In the genomic region with DNA sequence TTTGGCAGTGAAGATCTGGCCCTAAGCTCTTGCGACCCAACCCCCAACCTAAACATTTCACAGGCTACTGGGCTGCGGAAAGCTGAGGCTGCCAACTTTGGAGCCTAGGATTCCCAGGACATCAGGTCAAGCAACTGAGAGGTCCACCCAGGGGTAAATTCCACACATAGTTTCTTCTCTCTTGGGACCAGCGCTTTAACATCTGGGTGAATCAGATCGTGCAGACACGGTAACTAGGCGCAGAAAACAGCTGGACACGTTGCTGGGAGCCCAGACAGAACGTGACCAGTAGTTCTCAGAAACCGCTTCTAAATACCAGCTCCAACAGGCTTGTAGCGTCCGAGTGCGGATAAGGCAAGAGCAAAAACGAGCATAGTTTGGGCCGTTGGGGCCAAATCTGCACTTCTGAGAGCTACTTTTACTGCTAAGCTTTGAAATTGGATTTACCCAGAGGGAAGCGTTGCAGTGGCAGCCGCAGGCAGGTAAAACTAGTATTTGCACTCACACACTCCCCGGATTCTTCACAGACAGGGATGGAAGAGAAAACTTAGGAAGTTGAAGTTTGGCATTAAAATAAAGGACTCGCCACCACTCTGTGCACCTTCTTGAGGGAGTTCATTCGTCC, we compare ENCODE assay signal across 8 cellular contexts. TPM values are rescaled to one million over a fixed set of nuclear protein-coding genes. Genes with fewer than 3 reads are reported as not detected.
DNase-seq lines count a peak whose midpoint lies in the region; ATAC-seq and TF ChIP-seq lines count a peak whose summit lies in the region.

No MANE protein-coding gene starts in this region.

- H3K4me1 ChIP-seq in CD4-positive, CD25-positive, alpha-beta regulatory T cell (ENCODE audit: control insufficient read depth, insufficient read depth, low read length, poor library complexity, severe bottlenecking) = peaks cover 41% of the 10 kb centered on the region
- peaks cover 60 to 98% (median 91%) of the 10 kb centered on the region in 4 donors for H3K4me1 ChIP-seq in esophagus muscularis mucosa

- H3K4me1 Mint-ChIP-seq in CD4-positive, CD25-positive, alpha-beta regulatory T cell = peaks cover 26 to 60% (median 36%) of the 10 kb centered on the region in 4 donors
- H3K4me1 Mint-ChIP-seq in T-cell (peaks cover 58 to 68% (median 68%) of the 10 kb centered on the region in 3 donors), naive B cell (peaks cover 27 to 46% (median 45%) of the 10 kb centered on the region in 3 donors)

- intact Hi-C loops in esophagus muscularis mucosa (cut with DNase I) = loop anchor here (10.0 kb wide), 2 partner anchors 45 to 95 kb away; no protein-coding TSS in a partner anchor

- peak overlapping the region; percentile 96 to 98 (median 98) for H3K4me3 Mint-ChIP-seq in CD4-positive, CD25-positive, alpha-beta regulatory T cell
- H3K4me3 Mint-ChIP-seq in T-cell (peak overlapping the region; percentile 95 to 99 (median 98)), naive B cell (peak overlapping the region; percentile 91 to 99 (median 97))

- H3K27me3 Mint-ChIP-seq in CD4-positive, CD25-positive, alpha-beta regulatory T cell = peaks cover 12% of the 10 kb centered on the region
- H3K27me3 Mint-ChIP-seq in T-cell (no peaks in the 10 kb centered on the region), naive B cell (no peaks in the 10 kb centered on the region)

- peak overlapping the region; percentile 79 for H3K27ac ChIP-seq in CD4-positive, CD25-positive, alpha-beta regulatory T cell (ENCODE audit: insufficient read depth, low read length, poor library complexity, severe bottlenecking)
- peak overlapping the region; percentile 91 to 94 (median 93) for H3K27ac ChIP-seq in esophagus muscularis mucosa (replicated peaks in 1 of 4)

- TF ChIP-seq EP300 in esophagus muscularis mucosa (IDR thresholded peaks at IDR 0.05) = no peak

- no peaks in the 10 kb centered on the region for H3K27me3 ChIP-seq in CD4-positive, CD25-positive, alpha-beta regulatory T cell (ENCODE audit: control insufficient read depth, insufficient read depth, low read length)
- H3K27me3 ChIP-seq in esophagus muscularis mucosa = no peaks in the 10 kb centered on the region

- TF ChIP-seq CTCF in esophagus muscularis mucosa (IDR thresholded peaks at IDR 0.05) = no peak

- CTCF ChIA-PET in T-cell (lab: Charles Lee) = interaction anchor here (0.6 to 1.8 kb wide), 17 partner anchors 9 to 1836 kb away, joined by 3 to 13 read pairs (median 4); partner anchors contain the start of genes ITGA1 (in 2 of the 2), PELO (in 2 of the 2) and MOCS2 (in 1 of the 2)

- no peak for TF ChIP-seq POLR2A in esophagus muscularis mucosa (IDR thresholded peaks at IDR 0.05; ENCODE audit: low read depth)

- H3K27ac Mint-ChIP-seq in CD4-positive, CD25-positive, alpha-beta regulatory T cell = peak overlapping the region; percentile 90 to 96 (median 96)
- peak overlapping the region; percentile 88 to 93 for H3K27ac Mint-ChIP-seq in T-cell
- peak overlapping the region; percentile 78 to 96 (median 92) for H3K27ac Mint-ChIP-seq in naive B cell

- H3K9me3 Mint-ChIP-seq in CD4-positive, CD25-positive, alpha-beta regulatory T cell = no peaks in the 10 kb centered on the region
- H3K9me3 Mint-ChIP-seq in T-cell (no peaks in the 10 kb centered on the region), naive B cell (no peaks in the 10 kb centered on the region)

- H3K36me3 Mint-ChIP-seq in CD4-positive, CD25-positive, alpha-beta regulatory T cell = no peaks in the 10 kb centered on the region
- H3K36me3 Mint-ChIP-seq in T-cell = peaks cover 12% of the 10 kb centered on the region
- no peaks in the 10 kb centered on the region for H3K36me3 Mint-ChIP-seq in naive B cell

- POLR2A ChIA-PET in T-cell (lab: Charles Lee) = interaction anchor here (0.5 to 1.4 kb wide), 10 partner anchors 9 to 209 kb away, joined by 3 to 5 read pairs (median 3); partner anchors contain the start of genes ITGA1 (in 1 of the 2) and PELO (in 1 of the 2)

- H3K4me3 ChIP-seq in CD4-positive, CD25-positive, alpha-beta regulatory T cell (ENCODE audit: low read depth, low read length) = peak overlapping the region; percentile 97
- H3K4me3 ChIP-seq in esophagus muscularis mucosa = peak overlapping the region; percentile 58 to 64 (median 64)

- H3K36me3 ChIP-seq in CD4-positive, CD25-positive, alpha-beta regulatory T cell (ENCODE audit: control insufficient read depth, insufficient read depth, low read length) = no peaks in the 10 kb centered on the region
- H3K36me3 ChIP-seq in esophagus muscularis mucosa = peaks cover 0 to 10% (median 5%) of the 10 kb centered on the region in 4 donors

- no peak for DNase-seq in CD4-positive, CD25-positive, alpha-beta regulatory T cell
- DNase-seq in T-cell = peak in 2 of 34 experiments; percentile 0 to 3
- no peak for DNase-seq in esophagus muscularis mucosa (ENCODE audit: extremely low spot score)
- DNase-seq in naive B cell = no peak
- DNase-seq in stimulated activated CD4-positive, alpha-beta T cell treated with anti-CD3 and anti-CD28 coated beads, Interleukin-4, amount 100 ng/mL, for 1 hour = no peak
- no peak for DNase-seq in stimulated activated CD4-positive, alpha-beta T cell treated with anti-CD3 and anti-CD28 coated beads, Interleukin-12 subunit alpha, Interleukin-12 subunit beta, amount 100 ng/mL, for 4 hours

- 1% methylated on average over 18 of the region's 19 CpGs for WGBS in esophagus muscularis mucosa

- peak; percentile 28 to 36 for ATAC-seq in CD4-positive, CD25-positive, alpha-beta regulatory T cell (ENCODE audit: low read depth in 2 of 2)
- ATAC-seq in GM19035 (IDR thresholded peaks at IDR 0.05; ENCODE audit: unreplicated experiment) = peak; percentile 32
- peak; percentile 39 for ATAC-seq in HG03159 (IDR thresholded peaks at IDR 0.05; ENCODE audit: unreplicated experiment)
- peak; percentile 41 to 49 (median 48) for ATAC-seq in T-cell (replicated peaks in 1 of 4)
- peak; percentile 18 to 26 for ATAC-seq in naive B cell (ENCODE audit: low read depth in 2 of 2)

- H3K9me3 ChIP-seq in CD4-positive, CD25-positive, alpha-beta regulatory T cell (ENCODE audit: control insufficient read depth in 2 of 2, low read length in 2 of 2) = no peaks in the 10 kb centered on the region
- H3K9me3 ChIP-seq in esophagus muscularis mucosa = no peaks in the 10 kb centered on the region

RNA-seq across cellular contexts. Expression of gene ITGA1, which starts 11.8 kb away (rescaled TPM):
- total RNA-seq in CD4-positive, CD25-positive, alpha-beta regulatory T cell = 0.37 TPM
- polyA plus RNA-seq in CD4-positive, CD25-positive, alpha-beta regulatory T cell = not detected
- total RNA-seq in T-cell (10 to 100 TPM in 1 of 5 donors, 1 to 10 TPM in 4; 2.9 to 13.0 (median 6.8) TPM), esophagus muscularis mucosa (100 to 1,000 TPM; 228 to 302 (median 235) TPM)
- not detected for polyA plus RNA-seq in naive B cell (ENCODE audit: low read depth in 6 of 6)

RNA-seq across cellular contexts. Expression of gene PELO, which starts 11.8 kb away (rescaled TPM):
- total RNA-seq in CD4-positive, CD25-positive, alpha-beta regulatory T cell = 3.9 TPM
- polyA plus RNA-seq in CD4-positive, CD25-positive, alpha-beta regulatory T cell = 1 to 10 TPM; 3.8 to 6.1 (median 4.7) TPM
- total RNA-seq in T-cell (10 to 100 TPM in 3 of 5 donors, 1 to 10 TPM in 2; 7.3 to 18.2 (median 13.8) TPM), esophagus muscularis mucosa (10 to 100 TPM; 43.1 to 77.7 (median 69.7) TPM)
- 1 to 10 TPM; 1.3 to 3.6 (median 1.8) TPM for polyA plus RNA-seq in naive B cell (ENCODE audit: low read depth in 6 of 6)

Comparison
In these comparisons a context has a peak if more than half of its experiments do, and no peak if none do; other contexts are left out.
1. RNA of gene ITGA1, which starts 11.8 kb away (total RNA-seq): 228 to 302 TPM in esophagus muscularis mucosa; 2.9 to 13.0 TPM in T-cell and 0.37 TPM in CD4-positive, CD25-positive, alpha-beta regulatory T cell (single experiment); every median in the first group is over 10 times any median in the second.
2. Peak in every context shown above with its lines, with median percentiles within 50 percentile points of each other: ATAC-seq, H3K27ac Mint-ChIP-seq and H3K4me3 Mint-ChIP-seq.